ENCODE assay signal across 21 cellular contexts in the genomic region with DNA sequence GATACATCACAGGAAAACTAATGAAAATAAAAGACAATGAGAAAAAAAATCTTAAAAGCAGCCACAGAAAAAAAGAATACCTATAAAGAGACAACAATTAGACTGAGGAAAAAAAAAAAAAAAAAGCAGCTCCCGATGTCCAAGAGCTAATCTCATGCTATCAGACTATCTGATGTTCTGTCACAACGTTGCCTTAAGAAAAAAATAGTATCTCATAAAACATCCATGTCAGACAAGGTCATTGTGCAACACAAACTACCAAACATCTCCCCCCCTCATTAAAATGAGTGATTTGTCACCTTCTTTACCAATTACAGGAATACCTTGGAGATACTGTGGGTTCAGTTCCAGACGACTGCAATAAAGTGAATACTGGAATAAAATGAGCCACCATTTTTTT.
DNase-seq lines count a peak whose midpoint lies in the region; ATAC-seq and TF ChIP-seq lines count a peak whose summit lies in the region.
"Had no signal": no experiment of that assay in that cellular context is flagged by ENCODE, and none has a peak within 500 bp of the region (broad histone marks: within the 10 kb centered on the region; RNA-seq: fewer than 3 reads in every experiment).

No MANE protein-coding gene starts in this region.

- H3K18ac ChIP-seq in IMR-90 (ENCODE audit: low read depth, low read length) = no peak overlapping the region

- no TSS peak for BruUV-seq in IMR-90 (replicated peaks; lab: Mats Ljungman, UMichigan)

- H3K9me1 ChIP-seq in IMR-90 (ENCODE audit: insufficient read depth, low read length) = no peaks in the 10 kb centered on the region

- H2AFZ ChIP-seq in IMR-90 (replicated peaks; ENCODE audit: low read length, poor library complexity) = no peak overlapping the region
- H2AFZ ChIP-seq: GM23248 had no signal

- TF ChIP-seq RAD21 in IMR-90 (IDR thresholded peaks at IDR 0.05; ENCODE audit: low read length) = no peak

- H3K4me1 ChIP-seq in HEK293 (ENCODE audit: control insufficient read depth, insufficient read depth, low read length) (no peaks in the 10 kb centered on the region), IMR-90 (ENCODE audit: control insufficient read depth, insufficient read depth, low read length) (peaks cover 2% of the 10 kb centered on the region; the same call in 1 of the 2 replicates)
- H3K4me1 ChIP-seq: BE2C had no signal

- H4K91ac ChIP-seq in IMR-90 (ENCODE audit: insufficient read depth, low read depth, low read length) = no peak overlapping the region

- no peaks in the 10 kb centered on the region for H3K27me3 Mint-ChIP-seq in central memory CD8-positive, alpha-beta T cell
- H3K27me3 Mint-ChIP-seq: CD4-positive, CD25-positive, alpha-beta regulatory T cell; CD8-positive, alpha-beta memory T cell had no signal

- TF ChIP-seq POLR2A in IMR-90 (IDR thresholded peaks at IDR 0.05; ENCODE audit: low read depth, low read length) (no peak), NB4 (IDR thresholded peaks at IDR 0.05; ENCODE audit: extremely low read depth, insufficient read length) (no peak)

- H3K36me3 Mint-ChIP-seq in central memory CD8-positive, alpha-beta T cell (ENCODE audit: insufficient read depth) = peaks cover 10% of the 10 kb centered on the region

- H2BK5ac ChIP-seq in IMR-90 (ENCODE audit: low read depth, low read length, poor library complexity, severe bottlenecking) = no peak overlapping the region

- no peak overlapping the region for H2BK15ac ChIP-seq in IMR-90 (ENCODE audit: low read depth, low read length)

- POLR2A ChIA-PET in HEK293 (lab: Yijun Ruan, JAX) (no interaction called here), IMR-90 (lab: Charles Lee; ENCODE audit: unreplicated experiment) (no interaction called here)

- peaks cover 45% of the 10 kb centered on the region for H4K20me1 ChIP-seq in IMR-90 (ENCODE audit: insufficient read depth, low read length)

- peak overlapping the region; percentile 1 for H3K4me3 Mint-ChIP-seq in central memory CD8-positive, alpha-beta T cell

- H4K5ac ChIP-seq in IMR-90 (ENCODE audit: low read depth, low read length) = no peak overlapping the region

- H3K27me3 ChIP-seq in IMR-90 (ENCODE audit: control insufficient read depth, insufficient read depth, low read length) = no peaks in the 10 kb centered on the region
- H3K27me3 ChIP-seq: BE2C had no signal

- TF ChIP-seq CTCF in HEK293 (tag by site-specific recombination; IDR thresholded peaks at IDR 0.05) = no peak
- TF ChIP-seq CTCF in IMR-90 (conservative IDR thresholded peaks at IDR 0.05; ENCODE audit: low read depth, low read length) = no peak
- no peak for TF ChIP-seq CTCF in NB4 (IDR thresholded peaks at IDR 0.05; ENCODE audit: low read depth, low read length)

- peaks cover 64% of the 10 kb centered on the region for H3K4me1 Mint-ChIP-seq in central memory CD8-positive, alpha-beta T cell

- no peak overlapping the region for H3K23ac ChIP-seq in IMR-90 (ENCODE audit: low read depth, low read length)

- no peak overlapping the region for H3K56ac ChIP-seq in IMR-90 (ENCODE audit: extremely low read depth, insufficient read depth, low read length)

- DNase-seq in IMR-90 = no peak
- DNase-seq in NB4 (ENCODE audit: low read depth) = peak; percentile 29
- DNase-seq in central memory CD8-positive, alpha-beta T cell (ENCODE audit: low spot score in 2 of 2) = no peak
- no peak for DNase-seq in HT-29 (ENCODE audit: low spot score)
- no peak for DNase-seq in activated CD4-positive, CD25-positive, alpha-beta regulatory T cell treated with anti-CD3 and anti-CD28 coated beads, Interleukin-2, amount 50 U/mL, for 72 hours
- DNase-seq: ACHN; BE2C; C1 segment of cervical spinal cord; CD4-positive, CD25-positive, alpha-beta regulatory T cell; CD8-positive, alpha-beta memory T cell; COR-L47; DMS 273 treated with DMSO at 0.1 percent for 48 hours; DMS53; DND-41; EL; GM23248 had no signal

- H2AK9ac ChIP-seq in IMR-90 (replicated peaks; ENCODE audit: low read depth, low read length, poor library complexity) = no peak overlapping the region

- dilution Hi-C loops in IMR-90 (cut with HindIII; ENCODE audit: low sequenced_read_pairs, unreplicated experiment) = no loop called here

- ATAC-seq in IMR-90 (ENCODE audit: low read depth) (no peak), HG03469 (IDR thresholded peaks at IDR 0.05; ENCODE audit: unreplicated experiment) (no peak)
- ATAC-seq in central memory CD8-positive, alpha-beta T cell (replicated peaks; ENCODE audit: extremely low read depth, poor library complexity, severe bottlenecking) = no peak
- ATAC-seq: GM12878, HepG2 had no signal

- H3K36me3 ChIP-seq in HEK293 (ENCODE audit: control insufficient read depth in 2 of 2, insufficient read depth in 1 of 2, low read length in 2 of 2) (peaks cover 0 to 11% of the 10 kb centered on the region in 2 experiments; a peak in 2 of 3 replicates), IMR-90 (ENCODE audit: control insufficient read depth, insufficient read depth, low read length) (no peaks in the 10 kb centered on the region; the same call in 1 of the 2 replicates)
- H3K36me3 ChIP-seq: BE2C, HAP-1 had no signal

- H3K9ac ChIP-seq in IMR-90 (ENCODE audit: low read depth, low read length) = no peak overlapping the region
- H3K9ac ChIP-seq: GM23248 had no signal

- no peak overlapping the region for H4K8ac ChIP-seq in IMR-90 (ENCODE audit: low read depth in 2 of 2, low read length in 2 of 2)

- no peak overlapping the region for H3K4me3 ChIP-seq in HEK293 (ENCODE audit: low read depth, low read length)
- H3K4me3 ChIP-seq in IMR-90 (ENCODE audit: insufficient read depth, low read depth, low read length) = no peak overlapping the region
- no peak overlapping the region for H3K4me3 ChIP-seq in NB4 (ENCODE audit: low read depth, low read length)
- H3K4me3 ChIP-seq: GM12878, GM23248, HAP-1 had no signal

- intact Hi-C loops in IMR-90 (cut with micrococcal nuclease) = no loop called here

- H2AK5ac ChIP-seq in IMR-90 (ENCODE audit: low read depth, low read length) = no peak overlapping the region

- CTCF ChIA-PET in HEK293 (lab: Yijun Ruan, JAX) (interaction anchor here (0.6 to 0.7 kb wide), 2 partner anchors 14 to 17 kb away, joined by 3 read pairs; no protein-coding TSS in a partner anchor), IMR-90 (lab: Yijun Ruan, JAX) (interaction anchor here (0.6 to 1.6 kb wide), 3 partner anchors 9 to 194 kb away, joined by 4 to 6 read pairs (median 4); no protein-coding TSS in a partner anchor)

- H3K14ac ChIP-seq in IMR-90 (replicated peaks; ENCODE audit: low read depth, low read length) = no peak overlapping the region

- H3K4me2 ChIP-seq in IMR-90 (ENCODE audit: low read depth, low read length) = no peak overlapping the region

- no peak overlapping the region for H2BK120ac ChIP-seq in IMR-90 (ENCODE audit: low read depth, low read length)

- no peak overlapping the region for H3K4ac ChIP-seq in IMR-90 (ENCODE audit: low read depth, low read length)

- no peaks in the 10 kb centered on the region for H3K9me3 Mint-ChIP-seq in central memory CD8-positive, alpha-beta T cell

- peaks cover 28 to 49% of the 10 kb centered on the region in 2 experiments for H3K79me1 ChIP-seq in IMR-90 (ENCODE audit: low read depth in 1 of 2, low read length in 2 of 2)

- in situ Hi-C loops in IMR-90 (cut with MboI; ENCODE audit: low sequenced_read_pairs) = loop anchor here (25.0 kb wide), 1 partner anchor 366 kb away; no protein-coding TSS in a partner anchor

- H3K27ac ChIP-seq in HEK293 (ENCODE audit: extremely low read depth, low read depth, low read length) (no peak overlapping the region), IMR-90 (ENCODE audit: insufficient read depth, low read length) (no peak overlapping the region)
- H3K27ac ChIP-seq: GM23248 had no signal

- H3K27ac Mint-ChIP-seq in central memory CD8-positive, alpha-beta T cell (ENCODE audit: low read depth) = peak overlapping the region; percentile 20

- no peak overlapping the region for H2BK20ac ChIP-seq in IMR-90 (ENCODE audit: low read depth, low read length)

- no peaks in the 10 kb centered on the region for H3K9me3 ChIP-seq in HEK293 (ENCODE audit: control insufficient read depth, insufficient read depth, low read depth, low read length)
- H3K9me3 ChIP-seq in IMR-90 (ENCODE audit: control insufficient read depth, insufficient read depth, low read length) = no peaks in the 10 kb centered on the region
- H3K9me3 ChIP-seq: BE2C had no signal

- no CpG with 5 or more reads among the region's 3 CpGs for WGBS in IMR-90 (ENCODE audit: extremely low coverage in 2 of 2, insufficient read length in 1 of 2), 2 experiments

TF ChIP-seq in IMR-90, 13 proteins besides CTCF, POLR2A, EP300 and RAD21:
- TF ChIP-seq RCOR1 (IDR thresholded peaks at IDR 0.05; ENCODE audit: insufficient replicate concordance, low read length) = no peak
- 0 out of 2 replicates have a peak, but pooled peaks have one; percentile 2 for TF ChIP-seq CEBPB (IDR thresholded peaks at IDR 0.05; ENCODE audit: low read depth, low read length)
- no peak for TF ChIP-seq BHLHE40 (IDR thresholded peaks at IDR 0.05; ENCODE audit: low read depth, low read length)
- no peak for TF ChIP-seq MAFK (IDR thresholded peaks at IDR 0.05; ENCODE audit: low read depth, low read length)
